ENCODE assay signal across 31 cellular contexts in genomic region chr12:6730169-6730568, GRCh38. TPM values are rescaled to one million over a fixed set of nuclear protein-coding genes. Genes with fewer than 3 reads are reported as not detected.
DNase-seq lines count a peak whose midpoint lies in the region; ATAC-seq and TF ChIP-seq lines count a peak whose summit lies in the region.
"Had no signal": no experiment of that assay in that cellular context is flagged by ENCODE, and none has a peak within 500 bp of the region (broad histone marks: within the 10 kb centered on the region; RNA-seq: fewer than 3 reads in every experiment).

No MANE protein-coding gene starts in this region.

- H3K4me3 ChIP-seq in GM12864 (ENCODE audit: low read depth, low read length) (no peak overlapping the region), HCT116 (replicated peaks in 1 of 2; ENCODE audit: low read depth in 1 of 2, low read length in 2 of 2) (no peak overlapping the region), left lung (no peak overlapping the region), foreskin fibroblast (ENCODE audit: low read depth in 1 of 2, low read length in 2 of 2) (no peak overlapping the region)
- H3K4me3 ChIP-seq: heart left ventricle, prostate gland, transverse colon had no signal

- peak; percentile 50; the same call in 1 of the 2 replicates for ATAC-seq in HCT116
- no peak for ATAC-seq in left lung
- no peak for ATAC-seq in HG03095 (IDR thresholded peaks at IDR 0.05; ENCODE audit: unreplicated experiment)
- ATAC-seq: esophagus mucosa; heart left ventricle; naive thymus-derived CD4-positive, alpha-beta T cell; WTC11 had no signal

- RAD21 ChIA-PET in HCT116 (lab: Charles Lee; ENCODE audit: low non-redundant PET in 1 of 2, low total read pairs in 2 of 2, uncharacterized antibody in 2 of 2, unreplicated experiment in 2 of 2), result no interaction called here

- H3K27ac Mint-ChIP-seq in mesothelial cell of epicardium, result no peak overlapping the region
- H3K27ac Mint-ChIP-seq: activated CD4-positive, alpha-beta T cell treated with anti-CD3 and anti-CD28 coated beads, Interleukin-2, amount 10 ng/mL, durations not matched to agents 7 days and 5 days; naive thymus-derived CD4-positive, alpha-beta T cell; WTC11 had no signal

- H3K4me2 ChIP-seq in HCT116 (ENCODE audit: low read length), result no peak overlapping the region

- POLR2A ChIA-PET in HCT116 (lab: Charles Lee), result no interaction called here

- peaks cover 5% of the 10 kb centered on the region for H3K4me1 Mint-ChIP-seq in mesothelial cell of epicardium
- H3K4me1 Mint-ChIP-seq: WTC11 had no signal

- H3K9me3 ChIP-seq in HCT116 (ENCODE audit: control insufficient read depth in 1 of 2, insufficient read depth in 1 of 2, low read depth in 1 of 2, low read length in 2 of 2), result no peaks in the 10 kb centered on the region
- H3K9me3 ChIP-seq in left lung, result no peaks in the 10 kb centered on the region
- H3K9me3 ChIP-seq: heart left ventricle, prostate gland, transverse colon had no signal

- H3K27me3 Mint-ChIP-seq in mesothelial cell of epicardium (ENCODE audit: low read depth), result no peaks in the 10 kb centered on the region
- H3K27me3 Mint-ChIP-seq: activated CD4-positive, alpha-beta T cell treated with anti-CD3 and anti-CD28 coated beads, Interleukin-2, amount 10 ng/mL, durations not matched to agents 7 days and 5 days; naive thymus-derived CD4-positive, alpha-beta T cell had no signal

- H3K4me1 ChIP-seq in HCT116 (ENCODE audit: control insufficient read depth in 1 of 2, insufficient read depth in 2 of 2, low read length in 2 of 2) (peaks cover 0 to 4% of the 10 kb centered on the region in 2 experiments; a peak in 2 of 4 replicates), left lung (peaks cover 3 to 10% of the 10 kb centered on the region in 2 donors)
- H3K4me1 ChIP-seq: prostate gland had no signal

- H3K9me2 ChIP-seq in HCT116 (ENCODE audit: insufficient read depth), result no peaks in the 10 kb centered on the region

- no peak overlapping the region for H2AFZ ChIP-seq in HCT116 (ENCODE audit: low read depth, low read length, poor library complexity, severe bottlenecking)

- H3K27me3 ChIP-seq in HCT116 (ENCODE audit: insufficient read depth, low read length) (no peaks in the 10 kb centered on the region), left lung (no peaks in the 10 kb centered on the region)
- H3K27me3 ChIP-seq: heart left ventricle, transverse colon had no signal

- H3K4me3 Mint-ChIP-seq in mesothelial cell of epicardium, result no peak overlapping the region
- H3K4me3 Mint-ChIP-seq: activated CD4-positive, alpha-beta T cell treated with anti-CD3 and anti-CD28 coated beads, Interleukin-2, amount 10 ng/mL, durations not matched to agents 7 days and 5 days; naive thymus-derived CD4-positive, alpha-beta T cell; WTC11 had no signal

- TF ChIP-seq CTCF in GM12864 (IDR thresholded peaks at IDR 0.05; ENCODE audit: low read depth, low read length, missing control alignments) (peak; percentile 36), HCT116 (IDR thresholded peaks at IDR 0.05 in 2 of 3, conservative IDR thresholded peaks at IDR 0.05 in 1 of 3; ENCODE audit: borderline replicate concordance in 1 of 3, insufficient read depth in 1 of 3, low read depth in 2 of 3, low read length in 2 of 3) (0 out of 6 replicates have a peak, but pooled peaks of 1 of the 3 experiments have one; percentile 10), VCaP (conservative IDR thresholded peaks at IDR 0.05) (no peak), mesothelial cell of epicardium (IDR thresholded peaks at IDR 0.05; ENCODE audit: unreplicated experiment) (peak; percentile 32), left lung (IDR thresholded peaks at IDR 0.05) (no peak), foreskin fibroblast (IDR thresholded peaks at IDR 0.05; ENCODE audit: low read depth, low read length) (no peak)

- H3K36me3 Mint-ChIP-seq in mesothelial cell of epicardium, result peaks cover 27% of the 10 kb centered on the region

- intact Hi-C loops in HCT116 (cut with micrococcal nuclease), result no loop called here
- intact Hi-C loops in left lung (cut with DNase I), result no loop called here

- peaks cover 6% of the 10 kb centered on the region; the same call in 1 of the 2 replicates for H3K79me2 ChIP-seq in HCT116 (ENCODE audit: insufficient read depth, low read length)

- DNase-seq in GM12864 (ENCODE audit: low read depth) (no peak), HCT116 (ENCODE audit: low read depth, low spot score) (no peak), mesothelial cell of epicardium (ENCODE audit: low spot score in 2 of 2, unreplicated experiment in 2 of 2) (no peak), DMS114 treated with DMSO at 0.1 percent for 48 hours (lab: John Stamatoyannopoulos, UW; ENCODE audit: unreplicated experiment) (no peak), left lung (no peak), foreskin fibroblast (no peak)
- DNase-seq: activated CD4-positive, alpha-beta T cell treated with anti-CD3 and anti-CD28 coated beads, Interleukin-2, amount 10 ng/mL, durations not matched to agents 7 days and 5 days; activated gamma-delta T cell treated with Interleukin-2 at 50 U/mL for 16 hours; dermis blood vessel endothelial cell; DMS79 treated with DMSO at 0.1 percent for 48 hours; GF-D8; H7; heart left ventricle; KG1; MM.1S; naive thymus-derived CD4-positive, alpha-beta T cell; NCI-H1417; NCI-H2081 treated with DMSO at 0.1 percent for 48 hours; NCI-H345; RPMI8226; stimulated activated CD4-positive, alpha-beta T cell treated with anti-CD3 and anti-CD28 coated beads, Interleukin-4, amount 100 ng/mL, for 24 hours; transverse colon had no signal

- no peaks in the 10 kb centered on the region for H4K20me1 ChIP-seq in HCT116 (ENCODE audit: insufficient read depth)

- BruUV-seq in HCT116 (replicated peaks; lab: Mats Ljungman, UMichigan), result no TSS peak

- no peaks in the 10 kb centered on the region for H3K9me3 Mint-ChIP-seq in mesothelial cell of epicardium
- H3K9me3 Mint-ChIP-seq: activated CD4-positive, alpha-beta T cell treated with anti-CD3 and anti-CD28 coated beads, Interleukin-2, amount 10 ng/mL, durations not matched to agents 7 days and 5 days; WTC11 had no signal

- CTCF ChIA-PET in HCT116 (lab: Charles Lee), result no interaction called here

- H3K27ac ChIP-seq in HCT116 (ENCODE audit: low read depth, low read length) (no peak overlapping the region), VCaP (0 out of 2 replicates have a peak overlapping the region, but pooled peaks have one; percentile 4), left lung (no peak overlapping the region)
- H3K27ac ChIP-seq: heart left ventricle, prostate gland, transverse colon had no signal

- TF ChIP-seq POLR2A in HCT116 (IDR thresholded peaks at IDR 0.05; ENCODE audit: borderline replicate concordance, extremely low read depth, insufficient read depth, insufficient read length), result no peak

- no peak overlapping the region for H3K9ac ChIP-seq in HCT116 (ENCODE audit: low read length)

- H3K36me3 ChIP-seq in HCT116 (ENCODE audit: control insufficient read depth in 1 of 2, insufficient read depth in 2 of 2, low read length in 2 of 2), result peaks cover 18 to 34% of the 10 kb centered on the region in 2 experiments; a peak in 3 of 4 replicates
- peaks cover 0 to 73% of the 10 kb centered on the region in 2 donors for H3K36me3 ChIP-seq in left lung

- TF ChIP-seq RAD21 in HCT116 (IDR thresholded peaks at IDR 0.05; ENCODE audit: low read depth), result no peak

TF ChIP-seq in HCT116, 20 proteins besides CTCF, POLR2A, EP300 and RAD21 (continues in another document):
- TF ChIP-seq FOSL1 (IDR thresholded peaks at IDR 0.05; ENCODE audit: low read depth) (no peak), ZNF274 (IDR thresholded peaks at IDR 0.05; ENCODE audit: low read depth, low read length) (no peak), ZFX (IDR thresholded peaks at IDR 0.05) (no peak), EGR1 (IDR thresholded peaks at IDR 0.05; ENCODE audit: low read depth) (no peak), REST (IDR thresholded peaks at IDR 0.05; ENCODE audit: low read depth) (no peak), SIN3A (IDR thresholded peaks at IDR 0.05; ENCODE audit: low read depth) (no peak)

RNA-seq across cellular contexts. Expression of gene COPS7A, which starts 6.3 kb away (rescaled TPM):
- total RNA-seq in HCT116 (2021; ENCODE audit: unreplicated experiment), result 67.8 TPM
- polyA plus RNA-seq in HCT116 (2012), result 92.1 and 108 TPM in 2 replicates
- total RNA-seq in mesothelial cell of epicardium, result 34.1 to 37.6 TPM (median 34.8 TPM) in 3 replicates
- 10 to 100 TPM; 66.0 to 67.5 TPM for total RNA-seq in left lung

RNA-seq across cellular contexts. Expression of gene MLF2, which starts 22.8 kb away (rescaled TPM):
- total RNA-seq in HCT116 (2021; ENCODE audit: unreplicated experiment) (309 TPM), mesothelial cell of epicardium (195 to 203 TPM (median 202 TPM) in 3 replicates), left lung (100 to 1,000 TPM; 142 to 148 TPM)
- 328 and 383 TPM in 2 replicates for polyA plus RNA-seq in HCT116 (2012)

RNA-seq across cellular contexts. Expression of gene PIANP, which starts 29.6 kb away (rescaled TPM):
- total RNA-seq in HCT116 (2021; ENCODE audit: unreplicated experiment) (not detected), mesothelial cell of epicardium (3.7 to 6.0 TPM (median 3.9 TPM) in 3 replicates), left lung (under 1 TPM; 0.18 to 0.44 TPM)
- polyA plus RNA-seq in HCT116 (2012), result 0.11 and 0.16 TPM in 2 replicates
- total RNA-seq: activated CD4-positive, alpha-beta T cell treated with anti-CD3 and anti-CD28 coated beads, Interleukin-2, amount 10 ng/mL, durations not matched to agents 7 days and 5 days; dermis blood vessel endothelial cell; esophagus mucosa; fibroblast of villous mesenchyme; lower leg skin; SK-MEL-5 had no signal
- polyA plus RNA-seq: keratinocyte had no signal

RNA-seq across cellular contexts. Expression of gene PTMS, which starts 36.0 kb away (rescaled TPM):
- total RNA-seq in HCT116 (2021; ENCODE audit: unreplicated experiment) (494 TPM), mesothelial cell of epicardium (320 to 338 TPM (median 323 TPM) in 3 replicates), left lung (100 to 1,000 TPM; 276 to 322 TPM)
- polyA plus RNA-seq in HCT116 (2012), result 414 and 526 TPM in 2 replicates
- polyA plus RNA-seq: naive thymus-derived CD4-positive, alpha-beta T cell had no signal

RNA-seq across cellular contexts. Expression of gene ZNF384, which starts 41.0 kb away (rescaled TPM):
- total RNA-seq in HCT116 (2021; ENCODE audit: unreplicated experiment) (73.4 TPM), mesothelial cell of epicardium (94.9 to 101 TPM (median 96.3 TPM) in 3 replicates), left lung (10 to 100 TPM; 39.3 to 55.0 TPM)
- polyA plus RNA-seq in HCT116 (2012), result 70.4 and 70.7 TPM in 2 replicates

Comparison
In these comparisons a context has a peak if more than half of its experiments do, and no peak if none do; other contexts are left out.
1. CTCF ChIP-seq: peak in GM12864 (single experiment) and mesothelial cell of epicardium (single experiment); none in VCaP (single experiment), left lung (0 of 2) and foreskin fibroblast (single experiment).